ENCODE assay signal across 1 cellular context in the genomic region with DNA sequence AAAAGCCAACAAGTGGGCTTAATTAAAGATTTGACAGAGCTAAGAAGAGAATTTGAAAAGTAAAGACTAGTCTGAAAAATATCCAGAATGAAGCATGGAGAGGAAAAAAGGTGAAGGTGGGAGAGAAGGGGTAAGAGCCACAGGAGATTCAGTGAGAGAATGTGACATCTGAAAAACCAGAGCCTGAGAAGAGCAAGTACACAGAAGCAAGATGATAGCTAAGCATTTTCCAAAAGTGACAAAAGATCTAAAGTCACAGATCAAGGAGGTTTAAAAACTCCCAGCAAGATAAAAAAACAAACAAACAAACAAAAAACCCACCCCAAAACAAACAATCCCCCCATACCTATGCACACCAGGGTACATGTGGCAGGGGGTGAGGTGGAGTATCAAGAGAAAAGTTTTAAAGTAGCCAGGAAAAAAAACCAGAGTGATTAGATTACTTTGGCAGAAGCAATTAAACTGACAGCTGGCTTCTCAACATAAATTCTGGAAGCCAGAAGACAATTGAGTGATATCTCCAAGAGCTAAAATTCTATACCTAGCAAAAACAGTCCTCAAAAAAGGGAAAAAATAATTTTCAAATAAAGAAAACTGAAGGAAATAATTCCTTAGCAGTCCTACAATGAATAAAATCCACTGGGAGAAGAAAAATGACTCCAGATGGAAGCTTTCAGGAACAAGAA.
A peak's percentile ranks its signal among the peaks of the same experiment; 100 is the strongest.
TF ChIP-seq lines count a peak whose summit lies in the region.

No MANE protein-coding gene starts in this region.

TF ChIP-seq in HEK293, 187 proteins besides CTCF, POLR2A, EP300 and RAD21:
- no peak for TF ChIP-seq ZNF274 (IDR thresholded peaks at IDR 0.05; ENCODE audit: low read length)
- no peak for TF ChIP-seq ZNF274 (tag by site-specific recombination; IDR thresholded peaks at IDR 0.05; ENCODE audit: borderline replicate concordance)
- TF ChIP-seq ZNF585B (tag by site-specific recombination; IDR thresholded peaks at IDR 0.05), result peak; percentile 67
- no peak for TF ChIP-seq REPIN1 (tag by site-specific recombination; IDR thresholded peaks at IDR 0.05; ENCODE audit: low read depth)
- TF ChIP-seq ZNF791 (tag by site-specific recombination; IDR thresholded peaks at IDR 0.05), result 0 out of 2 replicates have a peak, but pooled peaks have one; percentile 28
- TF ChIP-seq, protein P1, sequence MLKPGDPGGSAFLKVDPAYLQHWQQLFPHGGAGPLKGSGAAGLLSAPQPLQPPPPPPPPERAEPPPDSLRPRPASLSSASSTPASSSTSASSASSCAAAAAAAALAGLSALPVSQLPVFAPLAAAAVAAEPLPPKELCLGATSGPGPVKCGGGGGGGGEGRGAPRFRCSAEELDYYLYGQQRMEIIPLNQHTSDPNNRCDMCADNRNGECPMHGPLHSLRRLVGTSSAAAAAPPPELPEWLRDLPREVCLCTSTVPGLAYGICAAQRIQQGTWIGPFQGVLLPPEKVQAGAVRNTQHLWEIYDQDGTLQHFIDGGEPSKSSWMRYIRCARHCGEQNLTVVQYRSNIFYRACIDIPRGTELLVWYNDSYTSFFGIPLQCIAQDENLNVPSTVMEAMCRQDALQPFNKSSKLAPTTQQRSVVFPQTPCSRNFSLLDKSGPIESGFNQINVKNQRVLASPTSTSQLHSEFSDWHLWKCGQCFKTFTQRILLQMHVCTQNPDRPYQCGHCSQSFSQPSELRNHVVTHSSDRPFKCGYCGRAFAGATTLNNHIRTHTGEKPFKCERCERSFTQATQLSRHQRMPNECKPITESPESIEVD (tag by site-specific recombination; IDR thresholded peaks at IDR 0.05), result peak; percentile 85
